8 cellular contexts compared by ENCODE assay signal in genomic region chr2:142165790-142166189, GRCh38. TPM values are rescaled to one million over a fixed set of nuclear protein-coding genes. Genes with fewer than 3 reads are reported as not detected.
DNase-seq lines count a peak whose midpoint lies in the region; ATAC-seq and TF ChIP-seq lines count a peak whose summit lies in the region.

No MANE protein-coding gene starts in this region.

- H3K9ac ChIP-seq in mammary epithelial cell (ENCODE audit: insufficient read depth, low read length), result no peak overlapping the region

- TF ChIP-seq POLR2A in breast epithelium (IDR thresholded peaks at IDR 0.05), result no peak

- ATAC-seq in HG02884 (IDR thresholded peaks at IDR 0.05; ENCODE audit: unreplicated experiment), result peak; percentile 98
- ATAC-seq in activated CD8-positive, alpha-beta memory T cell treated with anti-CD3 and anti-CD28 coated beads, Interleukin-2, amount 10 ng/mL, durations not matched to agents 7 days and 5 days, result no peak

- intact Hi-C loops in MCF 10A (cut with micrococcal nuclease) (loop anchor here (1.0 to 2.0 kb wide), 2 partner anchors 417 to 437 kb away; no protein-coding TSS in a partner anchor), breast epithelium (cut with DNase I; ENCODE audit: low total_unique reads) (no loop called here), mammary epithelial cell (cut with micrococcal nuclease) (loop anchor here (1.0 to 5.0 kb wide), 3 partner anchors 438 to 822 kb away; no protein-coding TSS in a partner anchor)

- TF ChIP-seq CTCF in MCF 10A (IDR thresholded peaks at IDR 0.05; ENCODE audit: unreplicated experiment) (peak; percentile 30), breast epithelium (IDR thresholded peaks at IDR 0.05) (no peak), mammary epithelial cell (conservative IDR thresholded peaks at IDR 0.05 in 1 of 2, IDR thresholded peaks at IDR 0.05 in 1 of 2; ENCODE audit: extremely low read depth in 1 of 2, insufficient read depth in 1 of 2, low read depth in 1 of 2, low read length in 2 of 2) (peak; percentile 59 to 73)

- BruUV-seq in MCF 10A (replicated peaks; lab: Mats Ljungman, UMichigan) (no TSS peak), mammary epithelial cell (replicated peaks; lab: Mats Ljungman, UMichigan) (no TSS peak)

- H2AFZ ChIP-seq in mammary epithelial cell (ENCODE audit: low read depth, low read length), result no peak overlapping the region

- H3K79me2 ChIP-seq in mammary epithelial cell (ENCODE audit: insufficient read depth, low read length), result no peaks in the 10 kb centered on the region

- peaks cover 55% of the 10 kb centered on the region for H3K27me3 Mint-ChIP-seq in MCF 10A (ENCODE audit: insufficient read depth, unreplicated experiment)
- no peaks in the 10 kb centered on the region for H3K27me3 Mint-ChIP-seq in activated CD8-positive, alpha-beta memory T cell treated with anti-CD3 and anti-CD28 coated beads, Interleukin-2, amount 10 ng/mL, durations not matched to agents 7 days and 5 days

- H3K36me3 Mint-ChIP-seq in MCF 10A (ENCODE audit: insufficient read depth, unreplicated experiment), result no peaks in the 10 kb centered on the region
- no peaks in the 10 kb centered on the region for H3K36me3 Mint-ChIP-seq in activated CD8-positive, alpha-beta memory T cell treated with anti-CD3 and anti-CD28 coated beads, Interleukin-2, amount 10 ng/mL, durations not matched to agents 7 days and 5 days

- DNase-seq in MCF 10A (ENCODE audit: unreplicated experiment) (peak; percentile 56), breast epithelium (ENCODE audit: low spot score in 2 of 2) (no peak), NCI-H226 (peak; percentile 57), mammary epithelial cell (peak; percentile 74), pulmonary artery endothelial cell (ENCODE audit: low read depth, low spot score) (peak; percentile 5), NCI-H2196 treated with DMSO at 0.1 percent for 48 hours (lab: John Stamatoyannopoulos, UW; ENCODE audit: unreplicated experiment) (no peak)
- no peak for DNase-seq in activated CD8-positive, alpha-beta memory T cell treated with anti-CD3 and anti-CD28 coated beads, Interleukin-2, amount 10 ng/mL, durations not matched to agents 7 days and 5 days

- in situ Hi-C loops in mammary epithelial cell (cut with MboI; ENCODE audit: low sequenced_read_pairs in 2 of 2), result loop anchor here (25.0 kb wide), 2 partner anchors 422 to 822 kb away; no protein-coding TSS in a partner anchor

- no peak overlapping the region for H3K27ac ChIP-seq in breast epithelium
- H3K27ac ChIP-seq in mammary epithelial cell (ENCODE audit: insufficient read depth, low read depth, low read length), result no peak overlapping the region

- WGBS in mammary epithelial cell (ENCODE audit: low coverage, missing lambda C conversion rate), result 49% methylated on average over 3 of the region's 3 CpGs

- H3K4me1 ChIP-seq in breast epithelium (no peaks in the 10 kb centered on the region), mammary epithelial cell (ENCODE audit: insufficient read depth, low read length) (no peaks in the 10 kb centered on the region)

- H3K4me2 ChIP-seq in mammary epithelial cell (ENCODE audit: insufficient read depth, low read depth, low read length), result no peak overlapping the region

- dilution Hi-C loops in mammary epithelial cell (cut with HindIII; ENCODE audit: low sequenced_read_pairs), result no loop called here

- CTCF ChIA-PET in MCF 10A (lab: Yijun Ruan, JAX) (interaction anchor here (0.6 to 0.8 kb wide), 3 partner anchors 310 to 1195 kb away, joined by 3 to 4 read pairs (median 4); no protein-coding TSS in a partner anchor), mammary epithelial cell (lab: Charles Lee; ENCODE audit: low non-redundant PET) (no interaction called here)
- CTCF ChIA-PET in activated CD8-positive, alpha-beta memory T cell treated with anti-CD3 and anti-CD28 coated beads, Interleukin-2, amount 10 ng/mL, durations not matched to agents 7 days and 5 days (lab: Charles Lee), result no interaction called here

- H3K27ac Mint-ChIP-seq in MCF 10A (ENCODE audit: low read depth, unreplicated experiment), result no peak overlapping the region
- no peak overlapping the region for H3K27ac Mint-ChIP-seq in activated CD8-positive, alpha-beta memory T cell treated with anti-CD3 and anti-CD28 coated beads, Interleukin-2, amount 10 ng/mL, durations not matched to agents 7 days and 5 days

- no peaks in the 10 kb centered on the region for H3K27me3 ChIP-seq in breast epithelium
- H3K27me3 ChIP-seq in mammary epithelial cell (ENCODE audit: insufficient read depth, low read length), result no peaks in the 10 kb centered on the region

- H3K4me3 Mint-ChIP-seq in MCF 10A (ENCODE audit: unreplicated experiment), result no peak overlapping the region
- no peak overlapping the region for H3K4me3 Mint-ChIP-seq in activated CD8-positive, alpha-beta memory T cell treated with anti-CD3 and anti-CD28 coated beads, Interleukin-2, amount 10 ng/mL, durations not matched to agents 7 days and 5 days

- H3K9me3 ChIP-seq in breast epithelium (no peaks in the 10 kb centered on the region), mammary epithelial cell (replicated peaks; ENCODE audit: insufficient read depth, low read length) (no peaks in the 10 kb centered on the region)

- no peaks in the 10 kb centered on the region for H3K36me3 ChIP-seq in breast epithelium
- no peaks in the 10 kb centered on the region for H3K36me3 ChIP-seq in mammary epithelial cell (ENCODE audit: insufficient read depth, low read length)

- H4K20me1 ChIP-seq in mammary epithelial cell (ENCODE audit: insufficient read depth, low read length), result no peaks in the 10 kb centered on the region

- no peaks in the 10 kb centered on the region for H3K9me3 Mint-ChIP-seq in MCF 10A (ENCODE audit: unreplicated experiment)
- no peaks in the 10 kb centered on the region for H3K9me3 Mint-ChIP-seq in activated CD8-positive, alpha-beta memory T cell treated with anti-CD3 and anti-CD28 coated beads, Interleukin-2, amount 10 ng/mL, durations not matched to agents 7 days and 5 days (ENCODE audit: low read depth)

- peaks cover 5% of the 10 kb centered on the region for H3K4me1 Mint-ChIP-seq in MCF 10A (ENCODE audit: insufficient read depth, unreplicated experiment)
- no peaks in the 10 kb centered on the region for H3K4me1 Mint-ChIP-seq in activated CD8-positive, alpha-beta memory T cell treated with anti-CD3 and anti-CD28 coated beads, Interleukin-2, amount 10 ng/mL, durations not matched to agents 7 days and 5 days

- POLR2A ChIA-PET in MCF 10A (lab: Yijun Ruan, JAX), result no interaction called here

- H3K4me3 ChIP-seq in breast epithelium (no peak overlapping the region), mammary epithelial cell (replicated peaks in 1 of 3; ENCODE audit: insufficient read depth in 1 of 3, low read depth in 2 of 3, low read length in 3 of 3) (no peak overlapping the region)

RNA-seq across cellular contexts. Expression of gene LRP1B, which starts 35.0 kb away (rescaled TPM):
- total RNA-seq in MCF 10A (2022) (not detected in 2 replicates), breast epithelium (10 to 100 TPM in 2 of 3 donors, 1 to 10 TPM in 1; 2.3 to 29.8 (median 21.8) TPM), mammary epithelial cell (1 to 10 TPM in 1 of 2 donors, under 1 TPM in 1; 0.16 to 5.0 TPM), pulmonary artery endothelial cell (0.20 TPM in 1 of 2 replicates, not detected in the other)
- polyA plus RNA-seq in mammary epithelial cell, result 0.03 TPM
- polyA minus RNA-seq in mammary epithelial cell, result not detected
- not detected for total RNA-seq in activated CD8-positive, alpha-beta memory T cell treated with anti-CD3 and anti-CD28 coated beads, Interleukin-2, amount 10 ng/mL, durations not matched to agents 7 days and 5 days

Comparison
In these comparisons a context has a peak if more than half of its experiments do, and no peak if none do; other contexts are left out.
1. DNase-seq: peak in MCF 10A (single experiment), NCI-H226 (single experiment), mammary epithelial cell (single experiment) and pulmonary artery endothelial cell (single experiment); none in breast epithelium (0 of 2), NCI-H2196 treated with DMSO at 0.1 percent for 48 hours (single experiment) and activated CD8-positive, alpha-beta memory T cell treated with anti-CD3 and anti-CD28 coated beads, Interleukin-2, amount 10 ng/mL, durations not matched to agents 7 days and 5 days (single experiment).
2. CTCF ChIP-seq: peak in MCF 10A (single experiment) and mammary epithelial cell (2 of 2); none in breast epithelium (0 of 3).